Comparison of ENCODE assay signal across 13 cellular contexts in the genomic region with DNA sequence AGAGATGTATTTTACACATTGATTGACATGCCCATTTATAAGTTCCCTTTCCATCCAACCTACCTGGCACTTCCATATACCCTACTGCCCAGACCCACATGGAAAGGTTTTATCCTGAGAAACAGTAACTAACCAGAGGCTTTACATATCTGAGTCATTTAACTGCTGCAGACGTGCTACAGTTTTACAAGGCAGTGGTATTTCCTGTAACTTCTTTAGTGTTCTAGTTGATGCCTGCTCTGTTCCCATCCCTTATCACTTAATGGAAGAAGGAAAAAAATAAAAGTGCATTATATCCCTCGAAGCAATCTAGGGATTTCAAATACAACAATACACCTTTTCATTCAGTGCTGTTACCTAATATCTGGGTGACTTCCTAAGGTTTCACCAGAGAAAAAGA.
DNase-seq lines count a peak whose midpoint lies in the region; TF ChIP-seq lines count a peak whose summit lies in the region.
"Had no signal": no experiment of that assay in that cellular context is flagged by ENCODE, and none has a peak within 500 bp of the region (broad histone marks: within the 10 kb centered on the region; RNA-seq: fewer than 3 reads in every experiment).

No MANE protein-coding gene starts in this region.

- H3K27ac ChIP-seq in SK-N-SH (ENCODE audit: low read depth in 2 of 2, low read length in 1 of 2) = peak overlapping the region in 1 of 2 experiments; percentile 38; a peak in 2 of 4 replicates
- H3K27ac ChIP-seq: tibial artery had no signal

- POLR2A ChIA-PET in SK-N-SH (lab: Yijun Ruan, JAX) = no interaction called here

- no peak overlapping the region for H3K4me3 ChIP-seq in SK-N-SH (ENCODE audit: low read depth in 2 of 2, low read length in 1 of 2)
- no peak overlapping the region for H3K4me3 ChIP-seq in fibroblast of pulmonary artery (replicated peaks; ENCODE audit: low read depth, low read length)
- H3K4me3 ChIP-seq in skeletal muscle satellite cell (ENCODE audit: low read length) = no peak overlapping the region
- H3K4me3 ChIP-seq: heart left ventricle, lung, tibial artery had no signal

- no peak for TF ChIP-seq RAD21 in SK-N-SH (IDR thresholded peaks at IDR 0.05; ENCODE audit: low read length)

- no peak overlapping the region for H2AFZ ChIP-seq in SK-N-SH (ENCODE audit: low read depth)

- CTCF ChIA-PET in SK-N-SH (lab: Yijun Ruan, JAX) = interaction anchor here (1.0 kb wide), 1 partner anchor 210 kb away, joined by 3 read pairs; no protein-coding TSS in a partner anchor

- TF ChIP-seq EP300 in SK-N-SH (IDR thresholded peaks at IDR 0.05; ENCODE audit: borderline replicate concordance in 1 of 2, low read depth in 1 of 2, low read length in 1 of 2) = no peak

- H3K9me3 ChIP-seq in SK-N-SH (no peaks in the 10 kb centered on the region), skeletal muscle satellite cell (replicated peaks; ENCODE audit: low read length) (no peaks in the 10 kb centered on the region)
- H3K9me3 ChIP-seq: heart left ventricle, tibial artery had no signal

- H3K36me3 ChIP-seq in SK-N-SH (replicated peaks in 1 of 2; ENCODE audit: control insufficient read depth in 1 of 2, insufficient read depth in 2 of 2, low read length in 1 of 2) (no peaks in the 10 kb centered on the region), skeletal muscle satellite cell (ENCODE audit: insufficient read depth, low read length) (no peaks in the 10 kb centered on the region)
- H3K36me3 ChIP-seq: heart left ventricle, tibial artery had no signal

- H3K9ac ChIP-seq in SK-N-SH = no peak overlapping the region
- peak overlapping the region; percentile 19 for H3K9ac ChIP-seq in skeletal muscle satellite cell (ENCODE audit: low read depth, low read length)

- H3K27me3 ChIP-seq in SK-N-SH (ENCODE audit: insufficient read depth) = no peaks in the 10 kb centered on the region
- H3K27me3 ChIP-seq in skeletal muscle satellite cell (ENCODE audit: control insufficient read depth, insufficient read depth, low read length) = no peaks in the 10 kb centered on the region
- H3K27me3 ChIP-seq: heart left ventricle, tibial artery had no signal

- H3K4me2 ChIP-seq in SK-N-SH (0 out of 2 replicates have a peak overlapping the region, but pooled peaks have one; percentile 17), skeletal muscle satellite cell (ENCODE audit: low read length) (peak overlapping the region; percentile 8)

- H3K4me1 ChIP-seq in SK-N-SH (ENCODE audit: control insufficient read depth in 1 of 2, insufficient read depth in 2 of 2, low read depth in 1 of 2, low read length in 1 of 2) = peaks cover 2 to 26% of the 10 kb centered on the region in 2 experiments; a peak in 3 of 4 replicates
- H3K4me1 ChIP-seq in skeletal muscle satellite cell (ENCODE audit: control insufficient read depth, insufficient read depth, low read length) = peaks cover 56% of the 10 kb centered on the region

- H3F3A ChIP-seq in SK-N-SH (replicated peaks; ENCODE audit: insufficient read depth) = peaks cover 24% of the 10 kb centered on the region

- 17% methylated on average over 2 of the region's 2 CpGs for WGBS in SK-N-SH (ENCODE audit: low lambda C conversion rate)

- H3K9me2 ChIP-seq in SK-N-SH = no peaks in the 10 kb centered on the region

- H4K20me1 ChIP-seq in SK-N-SH (ENCODE audit: insufficient read depth) = no peaks in the 10 kb centered on the region

- TF ChIP-seq CTCF in SK-N-SH (IDR thresholded peaks at IDR 0.05) = no peak
- TF ChIP-seq CTCF in fibroblast of pulmonary artery (IDR thresholded peaks at IDR 0.05; ENCODE audit: low read length, missing control alignments) = no peak

- no peaks in the 10 kb centered on the region for H3K79me2 ChIP-seq in SK-N-SH (ENCODE audit: insufficient read depth)

- DNase-seq in H4 (ENCODE audit: low spot score) (peak; percentile 16), SK-N-SH (no peak), fibroblast of pulmonary artery (ENCODE audit: low read depth) (peak; percentile 72), HUDEP-2 (lab: John Stamatoyannopoulos, UW; ENCODE audit: unreplicated experiment in 76 of 76) (no peak), inferior parietal cortex (ENCODE audit: extremely low spot score) (no peak), occipital lobe (lab: John Stamatoyannopoulos, UW) (no peak)
- no peak for DNase-seq in effector CD8-positive, alpha-beta T cell (lab: John Stamatoyannopoulos, UW)
- DNase-seq: activated T-cell treated with anti-CD3 and anti-CD28 coated beads, Interleukin-2, amount 50 U/mL, for 24 hours; Calu3; heart left ventricle; tibial artery had no signal

TF ChIP-seq in SK-N-SH, 30 proteins besides CTCF, POLR2A, EP300 and RAD21:
- peak; percentile 12; the same call in 1 of the 2 replicates for TF ChIP-seq TCF12 (IDR thresholded peaks at IDR 0.05)
- TF ChIP-seq, protein P1, sequence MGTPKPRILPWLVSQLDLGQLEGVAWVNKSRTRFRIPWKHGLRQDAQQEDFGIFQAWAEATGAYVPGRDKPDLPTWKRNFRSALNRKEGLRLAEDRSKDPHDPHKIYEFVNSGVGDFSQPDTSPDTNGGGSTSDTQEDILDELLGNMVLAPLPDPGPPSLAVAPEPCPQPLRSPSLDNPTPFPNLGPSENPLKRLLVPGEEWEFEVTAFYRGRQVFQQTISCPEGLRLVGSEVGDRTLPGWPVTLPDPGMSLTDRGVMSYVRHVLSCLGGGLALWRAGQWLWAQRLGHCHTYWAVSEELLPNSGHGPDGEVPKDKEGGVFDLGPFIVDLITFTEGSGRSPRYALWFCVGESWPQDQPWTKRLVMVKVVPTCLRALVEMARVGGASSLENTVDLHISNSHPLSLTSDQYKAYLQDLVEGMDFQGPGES (IDR thresholded peaks at IDR 0.05; ENCODE audit: low read depth, low read length) = no peak
- peak; percentile 33; the same call in 1 of the 2 replicates for TF ChIP-seq FOSL2 (IDR thresholded peaks at IDR 0.05; ENCODE audit: borderline replicate concordance, low read depth)

Comparison
In these comparisons a context has a peak if more than half of its experiments do, and no peak if none do; other contexts are left out.
1. DNase-seq: peak in H4 (single experiment) and fibroblast of pulmonary artery (single experiment); none in SK-N-SH (single experiment), HUDEP-2 (0 of 76), inferior parietal cortex (single experiment), occipital lobe (single experiment) and effector CD8-positive, alpha-beta T cell (single experiment).